Comparison of ENCODE assay signal across 8 cellular contexts in genomic region chr13:48302920-48303330, GRCh38. TPM values are rescaled to one million over a fixed set of nuclear protein-coding genes. Genes with fewer than 3 reads are reported as not detected.
A peak's percentile ranks its signal among the peaks of the same experiment; 100 is the strongest.
DNase-seq lines count a peak whose midpoint lies in the region; TF ChIP-seq lines count a peak whose summit lies in the region.

No MANE protein-coding gene starts in this region.

- H3K4me3 Mint-ChIP-seq in activated CD4-positive, alpha-beta T cell treated with anti-CD3 and anti-CD28 coated beads, Interleukin-2, amount 10 ng/mL, durations not matched to agents 24 days and 14 days: peak overlapping the region; percentile 87

- H3K27ac Mint-ChIP-seq in activated CD4-positive, alpha-beta T cell treated with anti-CD3 and anti-CD28 coated beads, Interleukin-2, amount 10 ng/mL, durations not matched to agents 24 days and 14 days: peak overlapping the region; percentile 92

- intact Hi-C loops in activated CD4-positive, alpha-beta T cell treated with anti-CD3 and anti-CD28 coated beads, Interleukin-2, amount 10 ng/mL, durations not matched to agents 24 days and 14 days (cut with micrococcal nuclease): loop anchor here (1.0 to 10.0 kb wide), 5 partner anchors 178 to 1632 kb away; partner anchors contain the start of genes FNDC3A and SPRYD7
- intact Hi-C loops in prostate gland (cut with DNase I): loop anchor here (2.0 to 10.0 kb wide), 4 partner anchors 70 to 266 kb away; partner anchors contain the start of genes ITM2B, MED4 and NUDT15

- peak overlapping the region; percentile 97 to 99 for H3K27ac ChIP-seq in prostate gland

- H3K9me3 ChIP-seq in prostate gland: no peaks in the 10 kb centered on the region

- no peak for TF ChIP-seq POLR2A in prostate gland (IDR thresholded peaks at IDR 0.05)

- H3K27me3 Mint-ChIP-seq in activated CD4-positive, alpha-beta T cell treated with anti-CD3 and anti-CD28 coated beads, Interleukin-2, amount 10 ng/mL, durations not matched to agents 24 days and 14 days: no peaks in the 10 kb centered on the region

- peaks cover 16% of the 10 kb centered on the region for H3K36me3 Mint-ChIP-seq in activated CD4-positive, alpha-beta T cell treated with anti-CD3 and anti-CD28 coated beads, Interleukin-2, amount 10 ng/mL, durations not matched to agents 24 days and 14 days (ENCODE audit: low read depth)

- no peaks in the 10 kb centered on the region for H3K9me3 Mint-ChIP-seq in activated CD4-positive, alpha-beta T cell treated with anti-CD3 and anti-CD28 coated beads, Interleukin-2, amount 10 ng/mL, durations not matched to agents 24 days and 14 days

- H3K4me3 ChIP-seq in fibroblast of mammary gland (ENCODE audit: control insufficient read depth, low read depth, low read length): peak overlapping the region; percentile 70
- peak overlapping the region; percentile 86 to 96 for H3K4me3 ChIP-seq in prostate gland

- H3K4me1 ChIP-seq in prostate gland (replicated peaks): no peaks in the 10 kb centered on the region

- H3K27me3 ChIP-seq in prostate gland (replicated peaks; ENCODE audit: insufficient read depth): no peaks in the 10 kb centered on the region

- no peak for DNase-seq in activated CD4-positive, alpha-beta T cell treated with anti-CD3 and anti-CD28 coated beads, Interleukin-2, amount 10 ng/mL, durations not matched to agents 24 days and 14 days
- DNase-seq in activated CD4-positive, alpha-beta T cell treated with anti-CD3 and anti-CD28 coated beads, Interleukin-2, amount 50 U/mL, for 48 hours: no peak
- DNase-seq in SK-MEL-5 (ENCODE audit: low read depth, low spot score) (peak; percentile 53), fibroblast of mammary gland (ENCODE audit: low read depth) (no peak), prostate gland (ENCODE audit: low spot score) (no peak), SHP77 (lab: John Stamatoyannopoulos, UW) (no peak), iPS-NIHi7 (ENCODE audit: extremely low spot score) (no peak), DMS114 treated with DMSO at 0.1 percent for 48 hours (lab: John Stamatoyannopoulos, UW; ENCODE audit: unreplicated experiment) (no peak)

- no peaks in the 10 kb centered on the region for H3K36me3 ChIP-seq in prostate gland

- TF ChIP-seq CTCF in fibroblast of mammary gland (conservative IDR thresholded peaks at IDR 0.05; ENCODE audit: control insufficient read depth, insufficient read depth, low read depth, low read length): no peak
- no peak for TF ChIP-seq CTCF in prostate gland (IDR thresholded peaks at IDR 0.05)

- peaks cover 21% of the 10 kb centered on the region for H3K4me1 Mint-ChIP-seq in activated CD4-positive, alpha-beta T cell treated with anti-CD3 and anti-CD28 coated beads, Interleukin-2, amount 10 ng/mL, durations not matched to agents 24 days and 14 days

- in situ Hi-C loops in SK-MEL-5 (cut with HindIII; ENCODE audit: low pct_unique_long_range_greater_than_20kb, low sequenced_read_pairs): no loop called here

- 5% methylated on average over 8 of the region's 8 CpGs for WGBS in prostate gland

RNA-seq across cellular contexts. Expression of gene RB1, which starts 0.6 kb away (rescaled TPM):
- 27.3 and 29.0 TPM in 2 replicates for total RNA-seq in activated CD4-positive, alpha-beta T cell treated with anti-CD3 and anti-CD28 coated beads, Interleukin-2, amount 10 ng/mL, durations not matched to agents 24 days and 14 days
- 43.8 and 44.7 TPM in 2 replicates for total RNA-seq in SK-MEL-5 (2014; rRNA removed; shearing (Covaris generic))
- 31.0 and 40.3 TPM in 2 replicates for polyA plus RNA-seq in SK-MEL-5 (2015; cell fraction: cytosol; rRNA removed)
- polyA plus RNA-seq in SK-MEL-5 (2015; cell fraction: nucleus; rRNA removed): 15.2 and 17.3 TPM in 2 replicates
- total RNA-seq in prostate gland: 10 to 100 TPM; 42.1 to 43.7 TPM
